Comparison of ENCODE assay signal across 32 cellular contexts in genomic region chr5:82991059-82991458, GRCh38.
"Had no signal": no experiment of that assay in that cellular context is flagged by ENCODE, and none has a peak within 500 bp of the region (broad histone marks: within the 10 kb centered on the region; RNA-seq: fewer than 3 reads in every experiment).

No MANE protein-coding gene starts in this region.

- H3K9ac ChIP-seq: parathyroid adenoma had no signal

- H3K27me3 ChIP-seq: adrenal gland, cardiac muscle cell, dorsolateral prefrontal cortex, heart left ventricle, sigmoid colon, vagina had no signal

- H3K27ac ChIP-seq: adrenal gland, cardiac muscle cell, coronary artery, dorsolateral prefrontal cortex, foreskin keratinocyte, heart left ventricle, parathyroid adenoma, psoas muscle, sigmoid colon, vagina, VCaP had no signal

- H3K9me3 Mint-ChIP-seq: activated naive CD4-positive, alpha-beta T cell treated with anti-CD3 and anti-CD28 coated beads for 36 hours; activated naive CD8-positive, alpha-beta T cell treated with anti-CD3 and anti-CD28 coated beads for 36 hours; brain; effector memory CD8-positive, alpha-beta T cell; naive thymus-derived CD8-positive, alpha-beta T cell; stimulated activated effector memory CD8-positive, alpha-beta T cell treated with anti-CD3 and anti-CD28 coated beads, Interleukin-12 subunit alpha, Interleukin-12 subunit beta, amount 100 ng/mL, for 72 hours; stimulated activated naive CD8-positive, alpha-beta T cell treated with anti-CD3 and anti-CD28 coated beads, Interleukin-15, amount 100 ng/mL, for 72 hours had no signal

- H3K4me1 Mint-ChIP-seq: activated naive CD8-positive, alpha-beta T cell treated with anti-CD3 and anti-CD28 coated beads for 36 hours; brain; immature natural killer cell; naive thymus-derived CD8-positive, alpha-beta T cell; stimulated activated effector memory CD8-positive, alpha-beta T cell treated with anti-CD3 and anti-CD28 coated beads, Interleukin-12 subunit alpha, Interleukin-12 subunit beta, amount 100 ng/mL, for 72 hours; stimulated activated naive CD8-positive, alpha-beta T cell treated with anti-CD3 and anti-CD28 coated beads, Interleukin-15, amount 100 ng/mL, for 72 hours had no signal

- H3K27ac Mint-ChIP-seq: activated naive CD4-positive, alpha-beta T cell treated with anti-CD3 and anti-CD28 coated beads for 36 hours; activated naive CD8-positive, alpha-beta T cell treated with anti-CD3 and anti-CD28 coated beads for 36 hours; brain; effector memory CD8-positive, alpha-beta T cell; immature natural killer cell; naive thymus-derived CD8-positive, alpha-beta T cell; stimulated activated effector memory CD8-positive, alpha-beta T cell treated with anti-CD3 and anti-CD28 coated beads, Interleukin-12 subunit alpha, Interleukin-12 subunit beta, amount 100 ng/mL, for 72 hours; stimulated activated naive CD8-positive, alpha-beta T cell treated with anti-CD3 and anti-CD28 coated beads, Interleukin-15, amount 100 ng/mL, for 72 hours; type B pancreatic cell had no signal

- H3K4me1 ChIP-seq: adrenal gland, heart left ventricle, parathyroid adenoma, psoas muscle, sigmoid colon, vagina had no signal

- H3K9me3 ChIP-seq: adrenal gland, psoas muscle, sigmoid colon, vagina had no signal

- H3K4me3 Mint-ChIP-seq: activated naive CD4-positive, alpha-beta T cell treated with anti-CD3 and anti-CD28 coated beads for 36 hours; activated naive CD8-positive, alpha-beta T cell treated with anti-CD3 and anti-CD28 coated beads for 36 hours; brain; effector memory CD8-positive, alpha-beta T cell; immature natural killer cell; naive thymus-derived CD8-positive, alpha-beta T cell; neural crest cell; stimulated activated effector memory CD8-positive, alpha-beta T cell treated with anti-CD3 and anti-CD28 coated beads, Interleukin-12 subunit alpha, Interleukin-12 subunit beta, amount 100 ng/mL, for 72 hours; stimulated activated naive CD8-positive, alpha-beta T cell treated with anti-CD3 and anti-CD28 coated beads, Interleukin-15, amount 100 ng/mL, for 72 hours; type B pancreatic cell had no signal

- H3K4me3 ChIP-seq: adrenal gland, cardiac muscle cell, coronary artery, dorsolateral prefrontal cortex, heart left ventricle, psoas muscle, sigmoid colon, vagina had no signal

- H3K36me3 ChIP-seq: adrenal gland, cardiac muscle cell, heart left ventricle, sigmoid colon, vagina had no signal

- H3K27me3 Mint-ChIP-seq: activated naive CD8-positive, alpha-beta T cell treated with anti-CD3 and anti-CD28 coated beads for 36 hours; stimulated activated naive CD8-positive, alpha-beta T cell treated with anti-CD3 and anti-CD28 coated beads, Interleukin-15, amount 100 ng/mL, for 72 hours had no signal

- DNase-seq: activated CD4-positive, alpha-beta T cell treated with anti-CD3 and anti-CD28 coated beads for 48 hours; activated CD4-positive, alpha-beta T cell treated with anti-CD3 and anti-CD28 coated beads, Interleukin-2, amount 50 U/mL, for 48 hours; activated CD8-positive, alpha-beta memory T cell treated with anti-CD3 and anti-CD28 coated beads for 24 hours; activated effector memory CD4-positive, alpha-beta T cell treated with Interleukin-2 at 50 U/mL for 16 hours; activated naive CD4-positive, alpha-beta T cell treated with anti-CD3 and anti-CD28 coated beads for 36 hours; activated naive CD8-positive, alpha-beta T cell treated with anti-CD3 and anti-CD28 coated beads for 36 hours; adrenal gland; aorta; cerebellar nuclear complex; dorsolateral prefrontal cortex; effector memory CD8-positive, alpha-beta T cell; heart left ventricle; hypothalamus; immature natural killer cell; naive thymus-derived CD8-positive, alpha-beta T cell; occipital lobe; psoas muscle; sigmoid colon; small intestine; stimulated activated CD4-positive, alpha-beta T cell treated with anti-CD3 and anti-CD28 coated beads, Interleukin-4, amount 100 ng/mL, for 24 hours; stimulated activated naive CD8-positive, alpha-beta T cell treated with anti-CD3 and anti-CD28 coated beads, Interleukin-15, amount 100 ng/mL, for 72 hours; substantia nigra had no signal

- H3K36me3 Mint-ChIP-seq: activated naive CD8-positive, alpha-beta T cell treated with anti-CD3 and anti-CD28 coated beads for 36 hours; brain; immature natural killer cell; naive thymus-derived CD8-positive, alpha-beta T cell; stimulated activated effector memory CD8-positive, alpha-beta T cell treated with anti-CD3 and anti-CD28 coated beads, Interleukin-12 subunit alpha, Interleukin-12 subunit beta, amount 100 ng/mL, for 72 hours had no signal

- H3K79me2 ChIP-seq: parathyroid adenoma had no signal

- H2AFZ ChIP-seq: parathyroid adenoma had no signal
